ENCODE assay signal across 20 cellular contexts in genomic region chr11:93193721-93194120, GRCh38.
"Had no signal": no experiment of that assay in that cellular context is flagged by ENCODE, and none has a peak within 500 bp of the region (broad histone marks: within the 10 kb centered on the region; RNA-seq: fewer than 3 reads in every experiment).

No MANE protein-coding gene starts in this region.

- DNase-seq: activated CD4-positive, alpha-beta T cell treated with anti-CD3 and anti-CD28 coated beads for 1 hour; activated CD4-positive, alpha-beta T cell treated with anti-CD3 and anti-CD28 coated beads, Interleukin-2, amount 50 U/mL, for 48 hours; activated CD8-positive, alpha-beta memory T cell treated with anti-CD3 and anti-CD28 coated beads, Interleukin-2, amount 10 ng/mL, durations not matched to agents 7 days and 5 days; activated gamma-delta T cell; activated naive CD8-positive, alpha-beta T cell treated with anti-CD3 and anti-CD28 coated beads, Interleukin-2, amount 10 ng/mL, durations not matched to agents 7 days and 5 days; activated T-cell treated with anti-CD3 and anti-CD28 coated beads, Interleukin-2, amount 50 U/mL, for 24 hours; esophagus squamous epithelium; foreskin keratinocyte; mammary epithelial cell; mucosa of descending colon; naive thymus-derived CD8-positive, alpha-beta T cell; posterior cingulate gyrus; small intestine; stimulated activated CD4-positive, alpha-beta T cell treated with anti-CD3 and anti-CD28 coated beads, Interleukin-2, amount 100 ng/mL, for 24 hours; stimulated activated naive CD4-positive, alpha-beta T cell; upper lobe of right lung had no signal

- H3K27ac ChIP-seq: cardiac muscle cell, esophagus squamous epithelium, foreskin keratinocyte, right atrium auricular region, suprapubic skin, upper lobe of right lung had no signal

- H3K27me3 ChIP-seq: cardiac muscle cell, esophagus squamous epithelium, foreskin keratinocyte, right atrium auricular region, suprapubic skin, upper lobe of right lung had no signal

- ATAC-seq: activated CD8-positive, alpha-beta memory T cell treated with anti-CD3 and anti-CD28 coated beads, Interleukin-2, amount 10 ng/mL, durations not matched to agents 7 days and 5 days; foreskin keratinocyte; mucosa of descending colon; naive thymus-derived CD8-positive, alpha-beta T cell; upper lobe of right lung had no signal

- H3K9me3 ChIP-seq: mucosa of descending colon, right atrium auricular region, suprapubic skin, upper lobe of right lung had no signal

- FAIRE-seq: astrocyte, small intestine had no signal

- H3K4me3 ChIP-seq: cardiac muscle cell, esophagus squamous epithelium, mucosa of descending colon, right atrium auricular region, suprapubic skin, upper lobe of right lung had no signal

- H3K36me3 ChIP-seq: cardiac muscle cell, esophagus squamous epithelium, right atrium auricular region, suprapubic skin, upper lobe of right lung had no signal
